10 cellular contexts compared by ENCODE assay signal in the genomic region with DNA sequence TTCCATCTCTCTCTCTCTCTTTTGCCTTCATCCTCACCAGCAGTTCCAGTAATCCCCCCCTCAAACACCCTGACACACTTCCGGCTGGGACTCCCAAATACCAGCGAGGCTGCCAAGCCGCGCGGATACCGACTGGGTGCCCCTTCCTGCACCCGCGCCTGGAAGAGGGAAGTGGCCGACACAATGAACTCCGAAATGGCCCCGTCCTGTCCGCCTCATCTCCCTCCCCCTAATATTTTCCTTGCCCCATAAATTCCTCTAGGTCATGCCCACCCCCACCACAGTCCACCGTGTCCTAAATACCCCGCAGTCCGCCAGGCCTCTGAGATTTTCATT. TPM values are rescaled to one million over a fixed set of nuclear protein-coding genes. Genes with fewer than 3 reads are reported as not detected.
A peak's percentile ranks its signal among the peaks of the same experiment; 100 is the strongest.
DNase-seq lines count a peak whose midpoint lies in the region; ATAC-seq and TF ChIP-seq lines count a peak whose summit lies in the region.
"Had no signal": no experiment of that assay in that cellular context is flagged by ENCODE, and none has a peak within 500 bp of the region (broad histone marks: within the 10 kb centered on the region; RNA-seq: fewer than 3 reads in every experiment).

No MANE protein-coding gene starts in this region.

- peaks cover 5 to 66% (median 42%) of the 10 kb centered on the region in 7 donors for H3K9me3 Mint-ChIP-seq in CD14-positive monocyte
- no peaks in the 10 kb centered on the region for H3K9me3 Mint-ChIP-seq in activated naive CD8-positive, alpha-beta T cell treated with anti-CD3 and anti-CD28 coated beads, Interleukin-2, amount 50 U/mL, for 24 hours
- no peaks in the 10 kb centered on the region for H3K9me3 Mint-ChIP-seq in natural killer cell treated with Interleukin-12 subunit alpha and Interleukin-12 subunit beta and Interleukin-15 and Interleukin-18, amount 100 ng/mL, for 72 hours

- H3K36me3 Mint-ChIP-seq in CD14-positive monocyte, result peaks cover 28 to 48% of the 10 kb centered on the region in 2 donors
- no peaks in the 10 kb centered on the region for H3K36me3 Mint-ChIP-seq in activated naive CD8-positive, alpha-beta T cell treated with anti-CD3 and anti-CD28 coated beads, Interleukin-2, amount 50 U/mL, for 24 hours (ENCODE audit: low read depth)
- H3K36me3 Mint-ChIP-seq in natural killer cell treated with Interleukin-12 subunit alpha and Interleukin-12 subunit beta and Interleukin-15 and Interleukin-18, amount 100 ng/mL, for 72 hours, result peaks cover 11% of the 10 kb centered on the region

- peaks cover 66% of the 10 kb centered on the region for H3K4me1 Mint-ChIP-seq in CD14-positive monocyte
- H3K4me1 Mint-ChIP-seq in activated naive CD8-positive, alpha-beta T cell treated with anti-CD3 and anti-CD28 coated beads, Interleukin-2, amount 50 U/mL, for 24 hours, result peaks cover 21% of the 10 kb centered on the region
- peaks cover 34 to 47% of the 10 kb centered on the region in 2 donors for H3K4me1 Mint-ChIP-seq in natural killer cell treated with Interleukin-12 subunit alpha and Interleukin-12 subunit beta and Interleukin-15 and Interleukin-18, amount 100 ng/mL, for 72 hours (ENCODE audit: low read depth in 2 of 2)

- no peak for ATAC-seq in activated naive CD8-positive, alpha-beta T cell treated with anti-CD3 and anti-CD28 coated beads, Interleukin-2, amount 50 U/mL, for 24 hours
- ATAC-seq in natural killer cell treated with Interleukin-12 subunit alpha and Interleukin-12 subunit beta and Interleukin-15 and Interleukin-18, amount 100 ng/mL, for 72 hours, result no peak
- ATAC-seq in HG02885 (IDR thresholded peaks at IDR 0.05; ENCODE audit: poor library complexity, unreplicated experiment) (no peak), GM21576 (IDR thresholded peaks at IDR 0.05; ENCODE audit: unreplicated experiment) (no peak)

- no peak overlapping the region for H3K27ac Mint-ChIP-seq in CD14-positive monocyte
- H3K27ac Mint-ChIP-seq in activated naive CD8-positive, alpha-beta T cell treated with anti-CD3 and anti-CD28 coated beads, Interleukin-2, amount 50 U/mL, for 24 hours, result peak overlapping the region; percentile 54
- peak overlapping the region in 1 of 2 donors; percentile 74 for H3K27ac Mint-ChIP-seq in natural killer cell treated with Interleukin-12 subunit alpha and Interleukin-12 subunit beta and Interleukin-15 and Interleukin-18, amount 100 ng/mL, for 72 hours

- intact Hi-C loops in CD14-positive monocyte (cut with micrococcal nuclease), result loop anchor here (5.0 to 10.0 kb wide), 3 partner anchors 35 to 1305 kb away; partner anchors contain the start of gene HOXA13 (in 1 of the 2)

- peak overlapping the region; percentile 66 to 95 for H3K4me3 Mint-ChIP-seq in CD14-positive monocyte
- H3K4me3 Mint-ChIP-seq in activated naive CD8-positive, alpha-beta T cell treated with anti-CD3 and anti-CD28 coated beads, Interleukin-2, amount 50 U/mL, for 24 hours, result peak overlapping the region; percentile 24
- H3K4me3 Mint-ChIP-seq in natural killer cell treated with Interleukin-12 subunit alpha and Interleukin-12 subunit beta and Interleukin-15 and Interleukin-18, amount 100 ng/mL, for 72 hours, result peak overlapping the region; percentile 77

- DNase-seq in CD14-positive monocyte (ENCODE audit: low spot score) (no peak), HCEC 1CT (peak; percentile 75), HuH-7 (ENCODE audit: low spot score) (no peak), NCI-H748 treated with DMSO at 0.1 percent for 48 hours (lab: John Stamatoyannopoulos, UW) (no peak)
- no peak for DNase-seq in activated naive CD8-positive, alpha-beta T cell treated with anti-CD3 and anti-CD28 coated beads, Interleukin-2, amount 50 U/mL, for 24 hours
- no peak for DNase-seq in natural killer cell treated with Interleukin-12 subunit alpha and Interleukin-12 subunit beta and Interleukin-15 and Interleukin-18, amount 100 ng/mL, for 72 hours (ENCODE audit: low spot score)
- DNase-seq: GOT3; stimulated activated CD4-positive, alpha-beta T cell treated with anti-CD3 and anti-CD28 coated beads, Interleukin-4, amount 100 ng/mL, for 1 hour had no signal

- peaks cover 91 to 95% (median 94%) of the 10 kb centered on the region in 3 donors for H3K27me3 Mint-ChIP-seq in CD14-positive monocyte (ENCODE audit: low read depth in 3 of 3)
- peaks cover 85% of the 10 kb centered on the region for H3K27me3 Mint-ChIP-seq in activated naive CD8-positive, alpha-beta T cell treated with anti-CD3 and anti-CD28 coated beads, Interleukin-2, amount 50 U/mL, for 24 hours
- peaks cover 56 to 67% of the 10 kb centered on the region in 2 donors for H3K27me3 Mint-ChIP-seq in natural killer cell treated with Interleukin-12 subunit alpha and Interleukin-12 subunit beta and Interleukin-15 and Interleukin-18, amount 100 ng/mL, for 72 hours

- TF ChIP-seq CTCF in CD14-positive monocyte (IDR thresholded peaks at IDR 0.05), result no peak

RNA-seq across cellular contexts. Expression of gene HOXA9, which starts 1.8 kb away (rescaled TPM):
- polyA plus RNA-seq in CD14-positive monocyte, result 1 to 10 TPM in 1 of 2 donors, under 1 TPM in 1; 0.55 to 1.9 TPM
- total RNA-seq in natural killer cell treated with Interleukin-12 subunit alpha and Interleukin-12 subunit beta and Interleukin-15 and Interleukin-18, amount 100 ng/mL, for 72 hours, result 1 to 10 TPM in 1 of 2 donors, not detected in 1; 2.4 TPM

RNA-seq across cellular contexts. Expression of gene HOXA10, which starts 7.0 kb away (rescaled TPM):
- polyA plus RNA-seq in CD14-positive monocyte, result 1 to 10 TPM in 1 of 2 donors, under 1 TPM in 1; 0.33 to 3.2 TPM
- total RNA-seq in natural killer cell treated with Interleukin-12 subunit alpha and Interleukin-12 subunit beta and Interleukin-15 and Interleukin-18, amount 100 ng/mL, for 72 hours, result 1 to 10 TPM in 1 of 2 donors, under 1 TPM in 1; 0.88 to 1.3 TPM

RNA-seq across cellular contexts. Expression of gene HOXA7, which starts 10.7 kb away (rescaled TPM):
- not detected for polyA plus RNA-seq in CD14-positive monocyte
- total RNA-seq in natural killer cell treated with Interleukin-12 subunit alpha and Interleukin-12 subunit beta and Interleukin-15 and Interleukin-18, amount 100 ng/mL, for 72 hours, result under 1 TPM in 1 of 2 donors, not detected in 1; 0.20 TPM

RNA-seq across cellular contexts. Expression of gene HOXA3, which starts 14.8 kb away (rescaled TPM):
- polyA plus RNA-seq in CD14-positive monocyte, result not detected
- total RNA-seq in natural killer cell treated with Interleukin-12 subunit alpha and Interleukin-12 subunit beta and Interleukin-15 and Interleukin-18, amount 100 ng/mL, for 72 hours, result not detected

RNA-seq across cellular contexts. Expression of gene HOXA11, which starts 17.9 kb away (rescaled TPM):
- not detected for polyA plus RNA-seq in CD14-positive monocyte
- under 1 TPM; 0.20 to 0.76 TPM for total RNA-seq in natural killer cell treated with Interleukin-12 subunit alpha and Interleukin-12 subunit beta and Interleukin-15 and Interleukin-18, amount 100 ng/mL, for 72 hours

Comparison
In these comparisons a context has a peak if more than half of its experiments do, and no peak if none do; other contexts are left out.
1. H3K4me3 Mint-ChIP-seq: peak in every context shown above with its lines; median percentile 80 in CD14-positive monocyte; 77 in natural killer cell treated with Interleukin-12 subunit alpha and Interleukin-12 subunit beta and Interleukin-15 and Interleukin-18, amount 100 ng/mL, for 72 hours; 24 in activated naive CD8-positive, alpha-beta T cell treated with anti-CD3 and anti-CD28 coated beads, Interleukin-2, amount 50 U/mL, for 24 hours.